In the genomic region with DNA sequence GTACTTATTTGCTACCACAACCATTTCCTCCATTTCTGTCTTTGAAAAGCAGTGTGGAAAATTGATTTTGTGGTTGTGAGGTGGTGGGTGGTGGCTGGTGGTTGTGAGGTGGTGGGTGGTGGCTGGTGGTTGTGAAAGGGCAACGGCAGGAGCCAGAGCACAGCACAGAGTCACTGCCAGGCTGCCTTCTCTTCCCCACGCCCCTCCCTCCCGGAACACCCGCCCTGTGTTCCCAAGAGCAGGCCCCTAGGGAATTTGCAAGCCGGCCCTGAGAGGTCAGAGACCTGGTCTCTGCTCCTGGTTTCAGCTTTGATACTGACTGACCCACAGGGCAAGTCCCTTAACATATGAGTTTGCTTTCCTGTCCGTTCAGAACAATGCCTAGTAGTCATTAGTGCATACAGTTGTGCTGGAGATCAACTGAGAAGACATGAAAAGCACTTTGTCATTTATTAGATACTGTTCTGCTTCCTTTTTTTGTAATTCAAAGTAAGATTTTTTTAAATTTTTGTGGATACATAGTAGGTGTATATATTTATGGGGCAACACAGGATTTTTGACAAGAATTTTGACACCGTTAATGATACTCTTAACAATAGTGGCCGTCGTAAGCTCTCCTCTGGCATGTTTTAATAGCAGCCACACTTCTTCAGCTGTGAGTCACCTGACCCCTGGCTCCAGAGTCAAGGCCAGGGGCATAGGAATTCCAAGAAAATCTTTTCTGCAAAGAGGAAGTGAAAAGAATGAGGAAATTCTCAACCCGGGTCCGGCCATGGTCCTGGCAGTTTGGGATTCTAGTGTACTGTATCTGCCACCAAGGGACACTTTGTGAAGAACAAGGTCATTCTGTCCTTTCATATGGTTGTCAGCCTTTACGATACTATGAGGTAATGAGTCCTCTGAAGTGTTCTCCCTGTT, we compare ENCODE assay signal across 1 cellular context.
A peak's percentile ranks its signal among the peaks of the same experiment; 100 is the strongest.
TF ChIP-seq lines count a peak whose summit lies in the region.

No MANE protein-coding gene starts in this region.

TF ChIP-seq in HepG2, 621 proteins besides CTCF, POLR2A, EP300 and RAD21 (continued from another document):
- peak; percentile 76 for TF ChIP-seq POGZ (CRISPR knock-in tag; IDR thresholded peaks at IDR 0.05)
- peak; percentile 28 for TF ChIP-seq MTA1 (CRISPR knock-in tag; IDR thresholded peaks at IDR 0.05; ENCODE audit: borderline replicate concordance)
